Comparison of ENCODE assay signal across 8 cellular contexts in the genomic region with DNA sequence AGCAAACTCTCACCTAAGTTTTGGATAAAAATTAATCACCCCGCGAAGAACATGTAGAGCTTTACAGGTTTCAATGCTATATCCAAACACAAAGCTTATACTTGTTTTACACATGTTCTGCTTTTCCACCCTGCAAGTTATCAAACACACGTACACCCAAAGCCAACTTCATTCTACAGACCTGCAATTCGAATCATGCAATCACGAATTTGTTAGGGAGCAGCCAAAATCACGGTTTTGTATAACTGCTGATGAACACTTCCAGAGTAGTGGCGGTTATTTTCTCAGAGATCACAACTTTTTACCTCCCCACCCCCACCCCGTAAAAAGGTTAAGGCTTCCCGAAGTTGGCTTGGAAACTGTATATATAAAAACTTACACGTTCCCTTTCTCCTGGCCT. TPM values are rescaled to one million over a fixed set of nuclear protein-coding genes. Genes with fewer than 3 reads are reported as not detected.
DNase-seq lines count a peak whose midpoint lies in the region; ATAC-seq, FAIRE-seq and TF ChIP-seq lines count a peak whose summit lies in the region.

No MANE protein-coding gene starts in this region.

- no peaks in the 10 kb centered on the region for H3K27me3 ChIP-seq in testis

- no peak for FAIRE-seq in kidney (lab: Jason Lieb, UNC)
- no peak for FAIRE-seq in GM19239 (lab: Jason Lieb, UNC)

- peaks cover 46% of the 10 kb centered on the region for H3K4me1 Mint-ChIP-seq in activated CD4-positive, alpha-beta T cell treated with anti-CD3 and anti-CD28 coated beads, Interleukin-2, amount 10 ng/mL, durations not matched to agents 7 days and 5 days
- H3K4me1 Mint-ChIP-seq in activated T-helper 17 cell treated with anti-CD3 and anti-CD28 coated beads, Interleukin-2, amount 50 U/mL, for 72 hours = peaks cover 27% of the 10 kb centered on the region

- TF ChIP-seq CTCF in kidney (IDR thresholded peaks at IDR 0.05; ENCODE audit: borderline replicate concordance, extremely low read depth, insufficient read depth) (no peak), testis (IDR thresholded peaks at IDR 0.05) (no peak)

- H3K27ac Mint-ChIP-seq in activated CD4-positive, alpha-beta T cell treated with anti-CD3 and anti-CD28 coated beads, Interleukin-2, amount 10 ng/mL, durations not matched to agents 7 days and 5 days = peak overlapping the region; percentile 96
- H3K27ac Mint-ChIP-seq in activated T-helper 17 cell treated with anti-CD3 and anti-CD28 coated beads, Interleukin-2, amount 50 U/mL, for 72 hours = peak overlapping the region; percentile 70

- H3K36me3 Mint-ChIP-seq in activated CD4-positive, alpha-beta T cell treated with anti-CD3 and anti-CD28 coated beads, Interleukin-2, amount 10 ng/mL, durations not matched to agents 7 days and 5 days (ENCODE audit: low read depth) = peaks cover 44% of the 10 kb centered on the region
- H3K36me3 Mint-ChIP-seq in activated T-helper 17 cell treated with anti-CD3 and anti-CD28 coated beads, Interleukin-2, amount 50 U/mL, for 72 hours (ENCODE audit: low read depth) = peaks cover 64% of the 10 kb centered on the region

- H3K4me3 Mint-ChIP-seq in activated CD4-positive, alpha-beta T cell treated with anti-CD3 and anti-CD28 coated beads, Interleukin-2, amount 10 ng/mL, durations not matched to agents 7 days and 5 days = peak overlapping the region; percentile 90
- peak overlapping the region; percentile 90 for H3K4me3 Mint-ChIP-seq in activated T-helper 17 cell treated with anti-CD3 and anti-CD28 coated beads, Interleukin-2, amount 50 U/mL, for 72 hours

- DNase-seq in activated CD4-positive, alpha-beta T cell treated with anti-CD3 and anti-CD28 coated beads, Interleukin-2, amount 10 ng/mL, durations not matched to agents 7 days and 5 days = no peak
- no peak for DNase-seq in activated CD4-positive, alpha-beta T cell treated with anti-CD3 and anti-CD28 coated beads for 4 hours
- DNase-seq in kidney = no peak
- DNase-seq in testis = no peak
- no peak for DNase-seq in NK-92 treated with Interleukin-12 subunit alpha and Interleukin-12 subunit beta, amount 100 ng/mL, for 24 hours (lab: John Stamatoyannopoulos, UW)
- DNase-seq in GM19239 (ENCODE audit: insufficient read length, low spot score) = no peak

- no peaks in the 10 kb centered on the region for H3K27me3 Mint-ChIP-seq in activated CD4-positive, alpha-beta T cell treated with anti-CD3 and anti-CD28 coated beads, Interleukin-2, amount 10 ng/mL, durations not matched to agents 7 days and 5 days
- no peaks in the 10 kb centered on the region for H3K27me3 Mint-ChIP-seq in activated T-helper 17 cell treated with anti-CD3 and anti-CD28 coated beads, Interleukin-2, amount 50 U/mL, for 72 hours

- no peaks in the 10 kb centered on the region for H3K9me3 Mint-ChIP-seq in activated CD4-positive, alpha-beta T cell treated with anti-CD3 and anti-CD28 coated beads, Interleukin-2, amount 10 ng/mL, durations not matched to agents 7 days and 5 days
- H3K9me3 Mint-ChIP-seq in activated T-helper 17 cell treated with anti-CD3 and anti-CD28 coated beads, Interleukin-2, amount 50 U/mL, for 72 hours = no peaks in the 10 kb centered on the region

- H3K9me3 ChIP-seq in kidney (ENCODE audit: control insufficient read depth in 1 of 2, low read length in 2 of 2) = no peaks in the 10 kb centered on the region
- no peaks in the 10 kb centered on the region for H3K9me3 ChIP-seq in testis

- H3K27ac ChIP-seq in kidney (ENCODE audit: low read depth in 2 of 2, low read length in 2 of 2) = no peak overlapping the region
- peak overlapping the region in 1 of 2 donors; percentile 98 for H3K27ac ChIP-seq in testis

- peak overlapping the region; percentile 83 to 84 for H3K9ac ChIP-seq in kidney (ENCODE audit: low read length in 2 of 2)

- ATAC-seq in activated T-helper 17 cell treated with anti-CD3 and anti-CD28 coated beads, Interleukin-2, amount 50 U/mL, for 72 hours (replicated peaks) = no peak
- no peak for ATAC-seq in GM21360 (IDR thresholded peaks at IDR 0.05; ENCODE audit: unreplicated experiment)

- TF ChIP-seq POLR2A in testis (IDR thresholded peaks at IDR 0.05) = no peak

- H3K4me3 ChIP-seq in kidney (ENCODE audit: low read length in 2 of 2) (peak overlapping the region; percentile 89 to 94), testis (peak overlapping the region; percentile 82 to 85)

- POLR2A ChIA-PET in activated CD4-positive, alpha-beta T cell treated with anti-CD3 and anti-CD28 coated beads, Interleukin-2, amount 10 ng/mL, durations not matched to agents 7 days and 5 days (lab: Charles Lee) = interaction anchor here (0.9 to 2.4 kb wide), 3 partner anchors 30 to 33 kb away, joined by 3 to 16 read pairs (median 5); a partner anchor contains a TSS

- H3K4me1 ChIP-seq in kidney (ENCODE audit: control insufficient read depth in 1 of 2, insufficient read depth in 1 of 2, low read depth in 1 of 2, low read length in 2 of 2) = peaks cover 4 to 7% of the 10 kb centered on the region in 2 donors
- H3K4me1 ChIP-seq in testis = peaks cover 20% of the 10 kb centered on the region

- CTCF ChIA-PET in activated CD4-positive, alpha-beta T cell treated with anti-CD3 and anti-CD28 coated beads, Interleukin-2, amount 10 ng/mL, durations not matched to agents 7 days and 5 days (lab: Charles Lee) = interaction anchor here (0.7 to 1.8 kb wide), 2 partner anchors 34 to 44 kb away, joined by 3 to 5 read pairs; a partner anchor contains a TSS

- WGBS in testis, 2 donors = 12 to 13% methylated on average over 10 of the region's 10 CpGs

- peaks cover 9 to 11% of the 10 kb centered on the region in 2 donors for H3K36me3 ChIP-seq in kidney (ENCODE audit: control insufficient read depth in 1 of 2, insufficient read depth in 2 of 2, low read length in 2 of 2)
- H3K36me3 ChIP-seq in testis (ENCODE audit: low read depth, missing control alignments) = no peaks in the 10 kb centered on the region

- intact Hi-C loops in kidney (cut with DNase I) = no loop called here
- intact Hi-C loops in testis (cut with DNase I; ENCODE audit: low total_unique reads) = no loop called here

RNA-seq across cellular contexts. Expression of a gene that starts 1.4 kb away (rescaled TPM):
- 100 to 1,000 TPM; 389 to 395 TPM for total RNA-seq in activated CD4-positive, alpha-beta T cell treated with anti-CD3 and anti-CD28 coated beads, Interleukin-2, amount 10 ng/mL, durations not matched to agents 7 days and 5 days
- total RNA-seq in activated T-helper 17 cell treated with anti-CD3 and anti-CD28 coated beads, Interleukin-2, amount 50 U/mL, for 72 hours = 100 to 1,000 TPM; 254 to 398 TPM
- 205 TPM for total RNA-seq in kidney
- polyA plus RNA-seq in kidney (ENCODE audit: insufficient read depth, low read depth, low replicate concordance) = 174 TPM
- total RNA-seq in testis = 100 to 1,000 TPM; 162 to 177 TPM
- 203 TPM for polyA plus RNA-seq in testis (ENCODE audit: insufficient read depth, low read depth, low replicate concordance)

RNA-seq across cellular contexts. Expression of a gene that starts 34.1 kb away (rescaled TPM):
- total RNA-seq in activated CD4-positive, alpha-beta T cell treated with anti-CD3 and anti-CD28 coated beads, Interleukin-2, amount 10 ng/mL, durations not matched to agents 7 days and 5 days = 10 to 100 TPM; 33.0 to 34.4 TPM
- 10 to 100 TPM; 27.7 to 39.9 TPM for total RNA-seq in activated T-helper 17 cell treated with anti-CD3 and anti-CD28 coated beads, Interleukin-2, amount 50 U/mL, for 72 hours
- total RNA-seq in kidney (43.9 TPM), testis (100 to 1,000 TPM; 102 to 123 TPM)
- polyA plus RNA-seq in kidney (ENCODE audit: insufficient read depth, low read depth, low replicate concordance) (9.1 TPM), testis (ENCODE audit: insufficient read depth, low read depth, low replicate concordance) (32.8 TPM)
